12 cellular contexts compared by ENCODE assay signal in the genomic region with DNA sequence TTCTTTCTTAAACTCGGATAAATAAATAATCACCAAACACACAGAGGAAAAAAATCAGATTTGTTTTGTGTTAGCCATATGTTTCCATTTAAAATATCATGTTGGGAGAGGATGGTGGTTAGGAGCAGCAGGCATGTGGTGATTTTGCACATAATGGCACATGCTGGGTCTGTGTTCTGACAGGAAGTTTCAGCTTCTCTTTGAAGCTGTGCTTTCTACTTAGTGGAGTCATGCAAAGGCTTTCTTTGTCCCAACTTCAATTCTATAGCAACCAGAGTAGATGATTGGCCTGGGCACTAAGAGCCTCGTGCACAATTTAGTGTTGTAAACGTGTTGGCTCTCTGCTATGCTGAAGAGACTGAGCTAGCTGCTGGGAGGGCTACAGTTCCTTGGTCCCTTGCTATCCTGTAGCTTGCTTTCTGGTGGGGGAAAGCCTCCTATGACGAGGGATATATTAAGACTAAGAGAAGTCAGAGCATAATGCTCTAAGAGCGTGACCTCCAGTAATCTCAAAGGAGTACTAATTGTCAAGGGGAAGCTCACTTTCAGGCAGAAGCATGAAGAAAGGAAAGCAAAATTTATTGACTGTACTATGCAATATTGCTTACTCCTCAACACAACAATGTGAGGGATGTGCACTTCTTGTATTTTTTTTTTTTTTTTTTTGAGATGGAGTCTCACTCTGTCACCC.
DNase-seq lines count a peak whose midpoint lies in the region; ATAC-seq and TF ChIP-seq lines count a peak whose summit lies in the region.
"Had no signal": no experiment of that assay in that cellular context is flagged by ENCODE, and none has a peak within 500 bp of the region (broad histone marks: within the 10 kb centered on the region; RNA-seq: fewer than 3 reads in every experiment).

No MANE protein-coding gene starts in this region.

- no peak overlapping the region for H3K4me3 Mint-ChIP-seq in activated CD8-positive, alpha-beta T cell treated with anti-CD3 and anti-CD28 coated beads for 36 hours
- no peak overlapping the region for H3K4me3 Mint-ChIP-seq in activated CD8-positive, alpha-beta T cell treated with anti-CD3 and anti-CD28 coated beads, Interleukin-2, amount 10 ng/mL, durations not matched to agents 7 days and 5 days
- H3K4me3 Mint-ChIP-seq in stimulated activated memory B cell treated with anti-CD40 and anti-IgM and Interleukin-4, amounts not matched to agents 10 μg/mL and 1 μg/mL and 100 μg/mL, for 72 hours = no peak overlapping the region
- no peak overlapping the region for H3K4me3 Mint-ChIP-seq in activated T-helper 1 cell treated with anti-CD3 and anti-CD28 coated beads, Interleukin-12 subunit alpha, Interleukin-12 subunit beta, Interleukin-2, Interleukin-4 antibody, amounts not matched to agents 30 ng/mL and 10 ng/mL and 1 ng/mL, durations not matched to agents 14 hours and 24 hours and 36 hours
- H3K4me3 Mint-ChIP-seq: activated T-cell treated with anti-CD3 and anti-CD28 coated beads, Interleukin-2, amount 50 U/mL, for 72 hours had no signal

- H3K4me1 Mint-ChIP-seq in activated CD8-positive, alpha-beta T cell treated with anti-CD3 and anti-CD28 coated beads for 36 hours (ENCODE audit: low read depth) = peaks cover 10% of the 10 kb centered on the region
- H3K4me1 Mint-ChIP-seq in activated CD8-positive, alpha-beta T cell treated with anti-CD3 and anti-CD28 coated beads, Interleukin-2, amount 10 ng/mL, durations not matched to agents 7 days and 5 days (ENCODE audit: low read depth) = peaks cover 4% of the 10 kb centered on the region
- H3K4me1 Mint-ChIP-seq in stimulated activated memory B cell treated with anti-CD40 and anti-IgM and Interleukin-4, amounts not matched to agents 10 μg/mL and 1 μg/mL and 100 μg/mL, for 72 hours = peaks cover 8% of the 10 kb centered on the region
- H3K4me1 Mint-ChIP-seq in activated T-helper 1 cell treated with anti-CD3 and anti-CD28 coated beads, Interleukin-12 subunit alpha, Interleukin-12 subunit beta, Interleukin-2, Interleukin-4 antibody, amounts not matched to agents 30 ng/mL and 10 ng/mL and 1 ng/mL, durations not matched to agents 14 hours and 24 hours and 36 hours (ENCODE audit: low read depth) = no peaks in the 10 kb centered on the region

- POLR2A ChIA-PET in activated CD8-positive, alpha-beta T cell treated with anti-CD3 and anti-CD28 coated beads for 36 hours (lab: Charles Lee) = no interaction called here
- POLR2A ChIA-PET in activated CD8-positive, alpha-beta T cell treated with anti-CD3 and anti-CD28 coated beads, Interleukin-2, amount 10 ng/mL, durations not matched to agents 7 days and 5 days (lab: Charles Lee) = no interaction called here

- no peak for DNase-seq in activated CD8-positive, alpha-beta T cell treated with anti-CD3 and anti-CD28 coated beads for 36 hours
- no peak for DNase-seq in activated CD8-positive, alpha-beta T cell treated with anti-CD3 and anti-CD28 coated beads, Interleukin-2, amount 10 ng/mL, durations not matched to agents 7 days and 5 days
- DNase-seq in astrocyte of the cerebellum (ENCODE audit: low read depth) (peak; percentile 31), iPS-NIHi11 (ENCODE audit: low spot score) (peak; percentile 7), activated T-cell treated with anti-CD3 and anti-CD28 coated beads for 4 hours (no peak)
- DNase-seq in activated T-helper 1 cell treated with anti-CD3 and anti-CD28 coated beads, Interleukin-12 subunit alpha, Interleukin-12 subunit beta, Interleukin-2, Interleukin-4 antibody, amounts not matched to agents 30 ng/mL and 10 ng/mL and 1 ng/mL, durations not matched to agents 14 hours and 24 hours and 36 hours (ENCODE audit: low spot score) = no peak
- DNase-seq: activated CD4-positive, CD25-positive, alpha-beta regulatory T cell treated with anti-CD3 and anti-CD28 coated beads, Interleukin-2, amount 50 U/mL, for 72 hours; activated T-cell treated with anti-CD3 and anti-CD28 coated beads, Interleukin-2, amount 50 U/mL, for 72 hours; brain microvascular endothelial cell; DMS 273 treated with DMSO at 0.1 percent for 48 hours had no signal

- in situ Hi-C loops in astrocyte of the cerebellum (cut with HindIII; ENCODE audit: low sequenced_read_pairs) = no loop called here

- H3K4me3 ChIP-seq in astrocyte of the cerebellum (ENCODE audit: low read depth, low read length) = no peak overlapping the region

- H3K27ac Mint-ChIP-seq in activated CD8-positive, alpha-beta T cell treated with anti-CD3 and anti-CD28 coated beads for 36 hours = no peak overlapping the region
- H3K27ac Mint-ChIP-seq in activated CD8-positive, alpha-beta T cell treated with anti-CD3 and anti-CD28 coated beads, Interleukin-2, amount 10 ng/mL, durations not matched to agents 7 days and 5 days = no peak overlapping the region
- peak overlapping the region; percentile 21 for H3K27ac Mint-ChIP-seq in stimulated activated memory B cell treated with anti-CD40 and anti-IgM and Interleukin-4, amounts not matched to agents 10 μg/mL and 1 μg/mL and 100 μg/mL, for 72 hours
- no peak overlapping the region for H3K27ac Mint-ChIP-seq in activated T-helper 1 cell treated with anti-CD3 and anti-CD28 coated beads, Interleukin-12 subunit alpha, Interleukin-12 subunit beta, Interleukin-2, Interleukin-4 antibody, amounts not matched to agents 30 ng/mL and 10 ng/mL and 1 ng/mL, durations not matched to agents 14 hours and 24 hours and 36 hours
- H3K27ac Mint-ChIP-seq: activated T-cell treated with anti-CD3 and anti-CD28 coated beads, Interleukin-2, amount 50 U/mL, for 72 hours had no signal

- no peak for TF ChIP-seq CTCF in activated CD8-positive, alpha-beta T cell treated with anti-CD3 and anti-CD28 coated beads for 36 hours (IDR thresholded peaks at IDR 0.05)
- TF ChIP-seq CTCF in astrocyte of the cerebellum (IDR thresholded peaks at IDR 0.05; ENCODE audit: low read depth, low read length, missing control alignments) = no peak

- ATAC-seq in activated CD8-positive, alpha-beta T cell treated with anti-CD3 and anti-CD28 coated beads for 36 hours = peak; percentile 34
- no peak for ATAC-seq in activated CD8-positive, alpha-beta T cell treated with anti-CD3 and anti-CD28 coated beads, Interleukin-2, amount 10 ng/mL, durations not matched to agents 7 days and 5 days
- ATAC-seq in stimulated activated memory B cell treated with anti-CD40 and anti-IgM and Interleukin-4, amounts not matched to agents 10 μg/mL and 1 μg/mL and 100 μg/mL, for 72 hours = peak; percentile 65
- ATAC-seq in HG02885 (IDR thresholded peaks at IDR 0.05; ENCODE audit: poor library complexity, unreplicated experiment) = no peak

- no peaks in the 10 kb centered on the region for H3K9me3 Mint-ChIP-seq in activated CD8-positive, alpha-beta T cell treated with anti-CD3 and anti-CD28 coated beads for 36 hours
- H3K9me3 Mint-ChIP-seq in activated CD8-positive, alpha-beta T cell treated with anti-CD3 and anti-CD28 coated beads, Interleukin-2, amount 10 ng/mL, durations not matched to agents 7 days and 5 days (ENCODE audit: insufficient read depth) = no peaks in the 10 kb centered on the region
- peaks cover 3% of the 10 kb centered on the region for H3K9me3 Mint-ChIP-seq in stimulated activated memory B cell treated with anti-CD40 and anti-IgM and Interleukin-4, amounts not matched to agents 10 μg/mL and 1 μg/mL and 100 μg/mL, for 72 hours
- peaks cover 4% of the 10 kb centered on the region for H3K9me3 Mint-ChIP-seq in activated T-helper 1 cell treated with anti-CD3 and anti-CD28 coated beads, Interleukin-12 subunit alpha, Interleukin-12 subunit beta, Interleukin-2, Interleukin-4 antibody, amounts not matched to agents 30 ng/mL and 10 ng/mL and 1 ng/mL, durations not matched to agents 14 hours and 24 hours and 36 hours

- CTCF ChIA-PET in activated CD8-positive, alpha-beta T cell treated with anti-CD3 and anti-CD28 coated beads for 36 hours (lab: Charles Lee) = interaction anchor here (1.1 kb wide), 1 partner anchor 212 kb away, joined by 3 read pairs; no protein-coding TSS in a partner anchor
- CTCF ChIA-PET in activated CD8-positive, alpha-beta T cell treated with anti-CD3 and anti-CD28 coated beads, Interleukin-2, amount 10 ng/mL, durations not matched to agents 7 days and 5 days (lab: Charles Lee) = no interaction called here

- intact Hi-C loops in activated CD8-positive, alpha-beta T cell treated with anti-CD3 and anti-CD28 coated beads for 36 hours (cut with micrococcal nuclease) = no loop called here
- intact Hi-C loops in activated T-helper 1 cell treated with anti-CD3 and anti-CD28 coated beads, Interleukin-12 subunit alpha, Interleukin-12 subunit beta, Interleukin-2, Interleukin-4 antibody, amounts not matched to agents 30 ng/mL and 10 ng/mL and 1 ng/mL, durations not matched to agents 14 hours and 24 hours and 36 hours (cut with micrococcal nuclease) = no loop called here

- no peaks in the 10 kb centered on the region for H3K27me3 Mint-ChIP-seq in activated CD8-positive, alpha-beta T cell treated with anti-CD3 and anti-CD28 coated beads for 36 hours
- H3K27me3 Mint-ChIP-seq in activated CD8-positive, alpha-beta T cell treated with anti-CD3 and anti-CD28 coated beads, Interleukin-2, amount 10 ng/mL, durations not matched to agents 7 days and 5 days (ENCODE audit: low read depth) = no peaks in the 10 kb centered on the region
- no peaks in the 10 kb centered on the region for H3K27me3 Mint-ChIP-seq in stimulated activated memory B cell treated with anti-CD40 and anti-IgM and Interleukin-4, amounts not matched to agents 10 μg/mL and 1 μg/mL and 100 μg/mL, for 72 hours
- H3K27me3 Mint-ChIP-seq in activated T-helper 1 cell treated with anti-CD3 and anti-CD28 coated beads, Interleukin-12 subunit alpha, Interleukin-12 subunit beta, Interleukin-2, Interleukin-4 antibody, amounts not matched to agents 30 ng/mL and 10 ng/mL and 1 ng/mL, durations not matched to agents 14 hours and 24 hours and 36 hours (ENCODE audit: insufficient read depth) = no peaks in the 10 kb centered on the region

- H3K36me3 Mint-ChIP-seq in activated CD8-positive, alpha-beta T cell treated with anti-CD3 and anti-CD28 coated beads for 36 hours (ENCODE audit: low read depth) = no peaks in the 10 kb centered on the region
- no peaks in the 10 kb centered on the region for H3K36me3 Mint-ChIP-seq in activated CD8-positive, alpha-beta T cell treated with anti-CD3 and anti-CD28 coated beads, Interleukin-2, amount 10 ng/mL, durations not matched to agents 7 days and 5 days (ENCODE audit: low read depth)
- H3K36me3 Mint-ChIP-seq in stimulated activated memory B cell treated with anti-CD40 and anti-IgM and Interleukin-4, amounts not matched to agents 10 μg/mL and 1 μg/mL and 100 μg/mL, for 72 hours = no peaks in the 10 kb centered on the region
- H3K36me3 Mint-ChIP-seq in activated T-helper 1 cell treated with anti-CD3 and anti-CD28 coated beads, Interleukin-12 subunit alpha, Interleukin-12 subunit beta, Interleukin-2, Interleukin-4 antibody, amounts not matched to agents 30 ng/mL and 10 ng/mL and 1 ng/mL, durations not matched to agents 14 hours and 24 hours and 36 hours (ENCODE audit: low read depth) = no peaks in the 10 kb centered on the region

Comparison
In these comparisons a context has a peak if more than half of its experiments do, and no peak if none do; other contexts are left out.
1. ATAC-seq: peak in activated CD8-positive, alpha-beta T cell treated with anti-CD3 and anti-CD28 coated beads for 36 hours (single experiment) and stimulated activated memory B cell treated with anti-CD40 and anti-IgM and Interleukin-4, amounts not matched to agents 10 μg/mL and 1 μg/mL and 100 μg/mL, for 72 hours (single experiment); none in activated CD8-positive, alpha-beta T cell treated with anti-CD3 and anti-CD28 coated beads, Interleukin-2, amount 10 ng/mL, durations not matched to agents 7 days and 5 days (single experiment) and HG02885 (single experiment).
2. DNase-seq: peak in astrocyte of the cerebellum (single experiment) and iPS-NIHi11 (single experiment); none in activated CD8-positive, alpha-beta T cell treated with anti-CD3 and anti-CD28 coated beads for 36 hours (single experiment), activated CD8-positive, alpha-beta T cell treated with anti-CD3 and anti-CD28 coated beads, Interleukin-2, amount 10 ng/mL, durations not matched to agents 7 days and 5 days (single experiment), activated T-helper 1 cell treated with anti-CD3 and anti-CD28 coated beads, Interleukin-12 subunit alpha, Interleukin-12 subunit beta, Interleukin-2, Interleukin-4 antibody, amounts not matched to agents 30 ng/mL and 10 ng/mL and 1 ng/mL, durations not matched to agents 14 hours and 24 hours and 36 hours (single experiment) and activated T-cell treated with anti-CD3 and anti-CD28 coated beads for 4 hours (single experiment).